In the genomic region with DNA sequence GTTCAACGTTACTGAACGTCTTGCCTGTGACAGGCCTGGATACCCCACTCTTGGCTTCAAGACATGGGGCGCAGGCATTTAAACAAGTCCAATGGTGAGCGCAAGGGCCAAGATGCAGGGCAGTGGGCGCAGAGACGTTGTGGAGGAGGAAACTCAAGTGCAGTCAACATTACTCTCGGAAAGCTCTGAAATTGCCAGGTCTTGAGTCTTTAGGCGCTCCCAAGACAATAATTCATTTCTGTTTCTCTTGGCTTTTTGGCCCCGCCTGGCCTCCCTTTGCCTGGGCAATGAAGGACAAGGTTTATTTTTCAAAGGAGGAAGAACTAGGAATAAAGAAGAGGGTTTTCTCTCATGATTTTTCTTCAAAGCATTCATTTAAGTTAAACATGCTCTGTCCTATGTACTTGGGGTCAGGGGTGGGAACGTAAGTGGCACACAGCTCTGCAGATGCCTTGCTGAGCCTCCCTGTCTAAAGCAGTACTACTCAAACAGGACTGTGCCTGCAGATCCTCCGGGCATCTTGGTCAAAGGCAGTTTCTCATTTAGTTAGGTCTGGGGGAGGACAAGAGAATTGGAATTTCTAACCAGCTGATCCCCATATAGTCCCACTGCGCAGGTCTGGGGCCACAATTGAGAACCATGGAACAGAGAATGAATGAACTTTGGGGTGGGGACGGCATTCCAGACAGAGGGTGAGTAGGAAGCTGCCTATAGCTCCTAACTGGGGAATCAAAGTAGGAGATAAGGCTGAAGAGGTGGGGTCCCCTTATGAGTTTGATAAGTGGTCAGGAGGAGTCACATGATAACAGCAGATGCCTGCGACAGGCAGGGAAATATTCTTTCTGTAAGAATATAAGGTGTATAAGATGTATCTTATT, we compare ENCODE assay signal across 29 cellular contexts. TPM values are rescaled to one million over a fixed set of nuclear protein-coding genes. Genes with fewer than 3 reads are reported as not detected.
DNase-seq lines count a peak whose midpoint lies in the region; ATAC-seq, FAIRE-seq and TF ChIP-seq lines count a peak whose summit lies in the region.
"Had no signal": no experiment of that assay in that cellular context is flagged by ENCODE, and none has a peak within 500 bp of the region (broad histone marks: within the 10 kb centered on the region; RNA-seq: fewer than 3 reads in every experiment).

No MANE protein-coding gene starts in this region.

- POLR2A ChIA-PET in CD8-positive, alpha-beta memory T cell (lab: Charles Lee): no interaction called here

- no peak overlapping the region for H3K4me3 ChIP-seq in CD8-positive, alpha-beta memory T cell (ENCODE audit: low read length)
- H3K4me3 ChIP-seq in skeletal muscle tissue (ENCODE audit: low read length in 3 of 3): no peak overlapping the region
- H3K4me3 ChIP-seq in kidney (ENCODE audit: low read length in 2 of 2): no peak overlapping the region
- H3K4me3 ChIP-seq: sigmoid colon, tibial artery had no signal

- no peak overlapping the region for H3K4me3 Mint-ChIP-seq in CD8-positive, alpha-beta memory T cell
- H3K4me3 Mint-ChIP-seq in mesothelial cell of epicardium: no peak overlapping the region
- H3K4me3 Mint-ChIP-seq: B cell; CD8-positive, alpha-beta T cell; neural crest cell; stimulated activated naive CD8-positive, alpha-beta T cell treated with anti-CD3 and anti-CD28 coated beads, Interleukin-15, Interleukin-2, amounts not matched to agents 100 ng/mL and 50 ng/mL, for 24 hours; T-helper 1 cell treated with Interleukin-12 subunit alpha and Interleukin-12 subunit beta and Interleukin-4 antibody, amounts not matched to agents 30 μg/mL and 1 μg/mL, for 36 hours had no signal

- no peak for FAIRE-seq in kidney (lab: Jason Lieb, UNC)
- FAIRE-seq in GM19239 (lab: Jason Lieb, UNC): no peak
- FAIRE-seq: GM12892, H1 had no signal

- peak overlapping the region; percentile 68 for H3K27ac ChIP-seq in CD8-positive, alpha-beta memory T cell (ENCODE audit: low read depth, low read length)
- H3K27ac ChIP-seq in skeletal muscle tissue (ENCODE audit: low read depth, low read length) (peak overlapping the region; percentile 67), kidney (ENCODE audit: low read depth in 2 of 2, low read length in 2 of 2) (no peak overlapping the region)
- H3K27ac ChIP-seq: tibial artery, WERI-Rb-1 had no signal

- H3K9me3 Mint-ChIP-seq in CD8-positive, alpha-beta memory T cell: no peaks in the 10 kb centered on the region
- no peaks in the 10 kb centered on the region for H3K9me3 Mint-ChIP-seq in mesothelial cell of epicardium
- H3K9me3 Mint-ChIP-seq: CD8-positive, alpha-beta T cell; neural crest cell; stimulated activated naive CD8-positive, alpha-beta T cell treated with anti-CD3 and anti-CD28 coated beads, Interleukin-15, Interleukin-2, amounts not matched to agents 100 ng/mL and 50 ng/mL, for 24 hours; T-helper 1 cell treated with Interleukin-12 subunit alpha and Interleukin-12 subunit beta and Interleukin-4 antibody, amounts not matched to agents 30 μg/mL and 1 μg/mL, for 36 hours had no signal

- intact Hi-C loops in kidney (cut with DNase I): loop anchor here (5.0 kb wide), 1 partner anchor 57 kb away; no protein-coding TSS in a partner anchor

- H3K4me1 Mint-ChIP-seq in CD8-positive, alpha-beta memory T cell: no peaks in the 10 kb centered on the region
- H3K4me1 Mint-ChIP-seq in mesothelial cell of epicardium: peaks cover 24% of the 10 kb centered on the region
- H3K4me1 Mint-ChIP-seq: B cell had no signal

- CTCF ChIA-PET in CD8-positive, alpha-beta memory T cell (lab: Charles Lee): interaction anchor here (0.7 to 1.5 kb wide), 2 partner anchors 58 to 260 kb away, joined by 3 to 6 read pairs; no protein-coding TSS in a partner anchor

- H3K27me3 Mint-ChIP-seq in CD8-positive, alpha-beta memory T cell: no peaks in the 10 kb centered on the region
- no peaks in the 10 kb centered on the region for H3K27me3 Mint-ChIP-seq in mesothelial cell of epicardium (ENCODE audit: low read depth)
- H3K27me3 Mint-ChIP-seq: B cell; stimulated activated naive CD8-positive, alpha-beta T cell treated with anti-CD3 and anti-CD28 coated beads, Interleukin-15, Interleukin-2, amounts not matched to agents 100 ng/mL and 50 ng/mL, for 24 hours had no signal

- H3K9ac ChIP-seq in skeletal muscle tissue (ENCODE audit: low read depth in 1 of 3, low read length in 3 of 3) (peak overlapping the region in 1 of 3 donors; percentile 28), kidney (ENCODE audit: low read length in 2 of 2) (no peak overlapping the region)

- no peaks in the 10 kb centered on the region for H3K9me3 ChIP-seq in CD8-positive, alpha-beta memory T cell (ENCODE audit: low read length)
- H3K9me3 ChIP-seq in skeletal muscle tissue (ENCODE audit: control insufficient read depth in 3 of 3, low read length in 3 of 3): no peaks in the 10 kb centered on the region
- H3K9me3 ChIP-seq in kidney (ENCODE audit: control insufficient read depth in 1 of 2, low read length in 2 of 2): no peaks in the 10 kb centered on the region
- H3K9me3 ChIP-seq: sigmoid colon, tibial artery had no signal

- peak overlapping the region in 1 of 8 donors; percentile 20 for H3K27ac Mint-ChIP-seq in CD8-positive, alpha-beta memory T cell
- H3K27ac Mint-ChIP-seq in mesothelial cell of epicardium: peak overlapping the region; percentile 64
- H3K27ac Mint-ChIP-seq: B cell; CD8-positive, alpha-beta T cell; stimulated activated naive CD8-positive, alpha-beta T cell treated with anti-CD3 and anti-CD28 coated beads, Interleukin-15, Interleukin-2, amounts not matched to agents 100 ng/mL and 50 ng/mL, for 24 hours; T-helper 1 cell treated with Interleukin-12 subunit alpha and Interleukin-12 subunit beta and Interleukin-4 antibody, amounts not matched to agents 30 μg/mL and 1 μg/mL, for 36 hours had no signal

- ATAC-seq in GM19023 (IDR thresholded peaks at IDR 0.05; ENCODE audit: unreplicated experiment) (no peak), GM19351 (IDR thresholded peaks at IDR 0.05; ENCODE audit: unreplicated experiment) (no peak)
- ATAC-seq: CD8-positive, alpha-beta T cell had no signal

- peaks cover 0 to 10% (median 3%) of the 10 kb centered on the region in 3 donors for H3K36me3 Mint-ChIP-seq in CD8-positive, alpha-beta memory T cell
- H3K36me3 Mint-ChIP-seq in mesothelial cell of epicardium: no peaks in the 10 kb centered on the region

- no peak for TF ChIP-seq CTCF in mesothelial cell of epicardium (IDR thresholded peaks at IDR 0.05; ENCODE audit: unreplicated experiment)
- no peak for TF ChIP-seq CTCF in kidney (IDR thresholded peaks at IDR 0.05; ENCODE audit: borderline replicate concordance, extremely low read depth, insufficient read depth)

- no peak for DNase-seq in CD8-positive, alpha-beta memory T cell
- DNase-seq in SW480 (ENCODE audit: low spot score) (peak; percentile 26), mesothelial cell of epicardium (ENCODE audit: low spot score in 2 of 2, unreplicated experiment in 2 of 2) (no peak), kidney (no peak), GM19239 (ENCODE audit: insufficient read length, low spot score) (no peak)
- DNase-seq: activated CD4-positive, alpha-beta T cell treated with anti-CD3 and anti-CD28 coated beads for 48 hours; activated CD8-positive, alpha-beta memory T cell treated with anti-CD3 and anti-CD28 coated beads for 24 hours; activated gamma-delta T cell treated with Interleukin-2 at 50 U/mL for 16 hours; activated T-cell treated with anti-CD3 and anti-CD28 coated beads, Interleukin-2, amount 50 U/mL, for 1 hour; CD8-positive, alpha-beta T cell; KG1; MM.1S; NCI-H1417; NCI-H2029 treated with DMSO at 0.1 percent for 48 hours; NCI-H526 treated with DMSO at 0.1 percent for 48 hours; posterior cingulate gyrus; RPMI8226; sigmoid colon; WERI-Rb-1 had no signal

- no peaks in the 10 kb centered on the region for H3K4me1 ChIP-seq in CD8-positive, alpha-beta memory T cell (ENCODE audit: insufficient read depth, low read length)
- H3K4me1 ChIP-seq in skeletal muscle tissue (ENCODE audit: control insufficient read depth in 3 of 3, insufficient read depth in 3 of 3, low read length in 3 of 3): peaks cover 50 to 66% (median 62%) of the 10 kb centered on the region in 3 donors
- H3K4me1 ChIP-seq in kidney (ENCODE audit: control insufficient read depth in 1 of 2, insufficient read depth in 1 of 2, low read depth in 1 of 2, low read length in 2 of 2): peaks cover 16% of the 10 kb centered on the region in 2 donors

- H3K27me3 ChIP-seq in CD8-positive, alpha-beta memory T cell (ENCODE audit: insufficient read depth, low read length, poor library complexity, severe bottlenecking): no peaks in the 10 kb centered on the region
- H3K27me3 ChIP-seq in skeletal muscle tissue (ENCODE audit: control insufficient read depth in 3 of 3, insufficient read depth in 3 of 3, low read length in 3 of 3): no peaks in the 10 kb centered on the region
- H3K27me3 ChIP-seq: sigmoid colon, tibial artery had no signal

- H3K36me3 ChIP-seq in CD8-positive, alpha-beta memory T cell (ENCODE audit: insufficient read depth, low read length): no peaks in the 10 kb centered on the region
- peaks cover 20 to 27% (median 22%) of the 10 kb centered on the region in 3 donors for H3K36me3 ChIP-seq in skeletal muscle tissue (ENCODE audit: control insufficient read depth in 3 of 3, insufficient read depth in 3 of 3, low read length in 3 of 3)
- peaks cover 9 to 14% of the 10 kb centered on the region in 2 donors for H3K36me3 ChIP-seq in kidney (ENCODE audit: control insufficient read depth in 1 of 2, insufficient read depth in 2 of 2, low read length in 2 of 2)

RNA-seq across cellular contexts. Expression of a gene that starts 13.1 kb away (rescaled TPM):
- total RNA-seq in CD8-positive, alpha-beta memory T cell: 10 to 100 TPM; 67.6 to 71.7 TPM
- 36.3 TPM for polyA plus RNA-seq in CD8-positive, alpha-beta memory T cell
- 86.8 to 88.8 TPM (median 88.6 TPM) in 3 replicates for total RNA-seq in mesothelial cell of epicardium
- 23.5 TPM for total RNA-seq in skeletal muscle tissue
- total RNA-seq in kidney: 74.8 TPM
- polyA plus RNA-seq in kidney (ENCODE audit: insufficient read depth, low read depth, low replicate concordance): 50.5 TPM

RNA-seq across cellular contexts. Expression of a gene that starts 31.8 kb away (rescaled TPM):
- 10 to 100 TPM; 16.0 to 17.3 TPM for total RNA-seq in CD8-positive, alpha-beta memory T cell
- polyA plus RNA-seq in CD8-positive, alpha-beta memory T cell: 11.5 TPM
- total RNA-seq in mesothelial cell of epicardium (40.5 to 45.0 TPM (median 43.2 TPM) in 3 replicates), skeletal muscle tissue (6.8 TPM), kidney (36.5 TPM)
- 33.4 TPM for polyA plus RNA-seq in kidney (ENCODE audit: insufficient read depth, low read depth, low replicate concordance)

RNA-seq across cellular contexts. Expression of a gene that starts 49.3 kb away (rescaled TPM):
- 1 to 10 TPM; 2.4 to 3.0 TPM for total RNA-seq in CD8-positive, alpha-beta memory T cell
- 2.0 TPM for polyA plus RNA-seq in CD8-positive, alpha-beta memory T cell
- total RNA-seq in mesothelial cell of epicardium (14.8 to 17.1 TPM (median 16.0 TPM) in 3 replicates), skeletal muscle tissue (3.7 TPM), kidney (17.9 TPM)
- 49.6 TPM for polyA plus RNA-seq in kidney (ENCODE audit: insufficient read depth, low read depth, low replicate concordance)

RNA-seq across cellular contexts. Expression of a gene that starts 51.8 kb away (rescaled TPM):
- 100 to 1,000 TPM; 346 to 353 TPM for total RNA-seq in CD8-positive, alpha-beta memory T cell
- 907 TPM for polyA plus RNA-seq in CD8-positive, alpha-beta memory T cell
- total RNA-seq in mesothelial cell of epicardium (254 to 263 TPM (median 257 TPM) in 3 replicates), skeletal muscle tissue (352 TPM), kidney (260 TPM)
- polyA plus RNA-seq in kidney (ENCODE audit: insufficient read depth, low read depth, low replicate concordance): 718 TPM

RNA-seq across cellular contexts. Expression of a gene that starts 58.7 kb away (rescaled TPM):
- total RNA-seq in CD8-positive, alpha-beta memory T cell: under 1 TPM; 0.79 to 0.89 TPM
- polyA plus RNA-seq in CD8-positive, alpha-beta memory T cell: 0.85 TPM
- total RNA-seq in mesothelial cell of epicardium (170 to 179 TPM (median 172 TPM) in 3 replicates), skeletal muscle tissue (61.6 TPM), kidney (75.2 TPM)
- 32.1 TPM for polyA plus RNA-seq in kidney (ENCODE audit: insufficient read depth, low read depth, low replicate concordance)

Comparison
In these comparisons a context has a peak if more than half of its experiments do, and no peak if none do; other contexts are left out.
1. H3K27ac ChIP-seq: peak in CD8-positive, alpha-beta memory T cell (single experiment) and skeletal muscle tissue (single experiment); none in kidney (0 of 2).